ENCODE assay signal across 17 cellular contexts in the genomic region with DNA sequence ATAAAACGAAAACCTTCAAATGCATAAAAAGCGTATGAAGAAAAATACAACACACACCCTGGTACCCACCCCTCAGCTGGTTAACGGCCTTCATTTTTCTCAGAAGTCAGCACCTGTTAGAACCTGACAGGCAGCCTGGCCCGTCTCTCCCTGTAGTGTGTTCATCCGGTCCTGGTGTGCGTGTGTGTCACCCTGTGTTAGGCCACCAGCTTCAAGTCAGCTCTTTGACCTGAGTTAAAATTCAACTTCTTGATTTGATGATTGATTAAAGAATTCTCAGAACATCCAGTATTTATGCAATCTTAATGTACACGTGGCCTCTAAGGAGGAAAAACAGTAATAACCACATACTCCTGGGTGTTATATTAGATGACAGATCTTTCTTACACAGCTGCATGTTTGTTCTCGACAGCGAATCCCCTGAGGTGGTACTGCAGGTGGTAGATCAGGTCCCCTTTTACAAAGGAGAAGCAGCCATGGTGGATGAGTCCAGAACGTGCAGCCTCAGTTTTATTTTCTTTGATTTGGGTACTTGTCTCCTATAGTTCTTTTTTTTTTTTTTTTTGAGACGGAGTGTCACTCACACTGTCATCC. TPM values are rescaled to one million over a fixed set of nuclear protein-coding genes. Genes with fewer than 3 reads are reported as not detected.
DNase-seq lines count a peak whose midpoint lies in the region; ATAC-seq and FAIRE-seq lines count a peak whose summit lies in the region.
"Had no signal": no experiment of that assay in that cellular context is flagged by ENCODE, and none has a peak within 500 bp of the region (broad histone marks: within the 10 kb centered on the region; RNA-seq: fewer than 3 reads in every experiment).

No MANE protein-coding gene starts in this region.

- peak; percentile 68 for FAIRE-seq in GM19239 (lab: Jason Lieb, UNC)

- H3K27ac Mint-ChIP-seq in T-helper 1 cell treated with Interleukin-12 subunit alpha and Interleukin-12 subunit beta and Interleukin-4 antibody, amounts not matched to agents 30 μg/mL and 1 μg/mL, for 36 hours = peak overlapping the region; percentile 83
- H3K27ac Mint-ChIP-seq in naive thymus-derived CD4-positive, alpha-beta T cell = peak overlapping the region in 3 of 9 donors; percentile 16 to 60 (median 33)
- H3K27ac Mint-ChIP-seq: endodermal cell had no signal

- H3K9me3 ChIP-seq in KOPT-K1 (ENCODE audit: insufficient read depth, low read length, poor library complexity, severe bottlenecking) = no peaks in the 10 kb centered on the region
- H3K9me3 ChIP-seq in naive thymus-derived CD4-positive, alpha-beta T cell (ENCODE audit: control insufficient read depth in 2 of 3, low read length in 3 of 3) = no peaks in the 10 kb centered on the region

- H3K4me3 ChIP-seq in naive thymus-derived CD4-positive, alpha-beta T cell (ENCODE audit: low read length) = no peak overlapping the region

- H3K36me3 Mint-ChIP-seq in T-helper 1 cell treated with Interleukin-12 subunit alpha and Interleukin-12 subunit beta and Interleukin-4 antibody, amounts not matched to agents 30 μg/mL and 1 μg/mL, for 36 hours (ENCODE audit: low read depth) = peaks cover 33% of the 10 kb centered on the region
- peaks cover 2 to 31% (median 21%) of the 10 kb centered on the region in 5 donors for H3K36me3 Mint-ChIP-seq in naive thymus-derived CD4-positive, alpha-beta T cell

- POLR2A ChIA-PET in naive thymus-derived CD4-positive, alpha-beta T cell (lab: Charles Lee) = no interaction called here

- H3K4me1 ChIP-seq in naive thymus-derived CD4-positive, alpha-beta T cell (ENCODE audit: control insufficient read depth in 2 of 2, insufficient read depth in 2 of 2, low read length in 2 of 2) = peaks cover 5 to 11% of the 10 kb centered on the region in 2 donors
- H3K4me1 ChIP-seq: foreskin keratinocyte had no signal

- H3K4me3 Mint-ChIP-seq in T-helper 1 cell treated with Interleukin-12 subunit alpha and Interleukin-12 subunit beta and Interleukin-4 antibody, amounts not matched to agents 30 μg/mL and 1 μg/mL, for 36 hours = peak overlapping the region; percentile 33
- peak overlapping the region in 4 of 10 donors; percentile 13 to 54 (median 31) for H3K4me3 Mint-ChIP-seq in naive thymus-derived CD4-positive, alpha-beta T cell
- H3K4me3 Mint-ChIP-seq: brain; CD8-positive, alpha-beta memory T cell; endodermal cell had no signal

- H3K27me3 ChIP-seq in naive thymus-derived CD4-positive, alpha-beta T cell (ENCODE audit: control insufficient read depth in 2 of 2, insufficient read depth in 2 of 2, low read length in 2 of 2) = no peaks in the 10 kb centered on the region
- H3K27me3 ChIP-seq: foreskin keratinocyte had no signal

- CTCF ChIA-PET in naive thymus-derived CD4-positive, alpha-beta T cell (lab: Charles Lee) = no interaction called here

- peaks cover 83% of the 10 kb centered on the region for H3K4me1 Mint-ChIP-seq in T-helper 1 cell treated with Interleukin-12 subunit alpha and Interleukin-12 subunit beta and Interleukin-4 antibody, amounts not matched to agents 30 μg/mL and 1 μg/mL, for 36 hours (ENCODE audit: low read depth)
- peaks cover 29 to 88% (median 50%) of the 10 kb centered on the region in 7 donors for H3K4me1 Mint-ChIP-seq in naive thymus-derived CD4-positive, alpha-beta T cell
- H3K4me1 Mint-ChIP-seq: endodermal cell had no signal

- no peaks in the 10 kb centered on the region for H3K9me3 Mint-ChIP-seq in T-helper 1 cell treated with Interleukin-12 subunit alpha and Interleukin-12 subunit beta and Interleukin-4 antibody, amounts not matched to agents 30 μg/mL and 1 μg/mL, for 36 hours
- H3K9me3 Mint-ChIP-seq in naive thymus-derived CD4-positive, alpha-beta T cell = no peaks in the 10 kb centered on the region
- H3K9me3 Mint-ChIP-seq: brain; CD8-positive, alpha-beta memory T cell; endodermal cell had no signal

- DNase-seq in T-helper 1 cell = no peak
- no peak for DNase-seq in GM19239 (ENCODE audit: insufficient read length, low spot score)
- DNase-seq in naive thymus-derived CD4-positive, alpha-beta T cell = peak in 1 of 9 donors; percentile 16
- no peak for DNase-seq in NCI-H748 (lab: John Stamatoyannopoulos, UW; ENCODE audit: unreplicated experiment)
- DNase-seq in NCI-H69 (lab: John Stamatoyannopoulos, UW) = no peak
- DNase-seq: CD8-positive, alpha-beta memory T cell; endodermal cell; foreskin keratinocyte; mesendoderm; NCI-H1092 treated with DMSO at 0.1 percent for 48 hours; NCI-H345; PC-3; substantia nigra had no signal

- peaks cover 34% of the 10 kb centered on the region for H3K36me3 ChIP-seq in KOPT-K1 (ENCODE audit: insufficient read depth, low read length)
- H3K36me3 ChIP-seq in naive thymus-derived CD4-positive, alpha-beta T cell (ENCODE audit: control insufficient read depth in 2 of 3, insufficient read depth in 3 of 3, low read length in 3 of 3) = peaks cover 0 to 28% (median 5%) of the 10 kb centered on the region in 3 experiments

- no peaks in the 10 kb centered on the region for H3K27me3 Mint-ChIP-seq in T-helper 1 cell treated with Interleukin-12 subunit alpha and Interleukin-12 subunit beta and Interleukin-4 antibody, amounts not matched to agents 30 μg/mL and 1 μg/mL, for 36 hours (ENCODE audit: low read depth)
- no peaks in the 10 kb centered on the region for H3K27me3 Mint-ChIP-seq in naive thymus-derived CD4-positive, alpha-beta T cell
- H3K27me3 Mint-ChIP-seq: brain; CD8-positive, alpha-beta memory T cell had no signal

- peak; percentile 45 for ATAC-seq in naive thymus-derived CD4-positive, alpha-beta T cell
- no peak for ATAC-seq in GM18517 (IDR thresholded peaks at IDR 0.05; ENCODE audit: unreplicated experiment)
- ATAC-seq: foreskin keratinocyte, PC-3 had no signal

- intact Hi-C loops in naive thymus-derived CD4-positive, alpha-beta T cell (cut with micrococcal nuclease) = no loop called here

- H3K27ac ChIP-seq in KOPT-K1 (ENCODE audit: low read depth, low read length, poor library complexity, severe bottlenecking) = peak overlapping the region; percentile 85
- no peak overlapping the region for H3K27ac ChIP-seq in naive thymus-derived CD4-positive, alpha-beta T cell (ENCODE audit: low read depth, low read length)
- H3K27ac ChIP-seq: foreskin keratinocyte had no signal

RNA-seq across cellular contexts. Expression of gene TMEM217, which starts 19.1 kb away (rescaled TPM):
- 1 to 10 TPM in 2 of 5 experiments, under 1 TPM in 1, not detected in 2; 0.78 to 2.8 (median 1.6) TPM for total RNA-seq in naive thymus-derived CD4-positive, alpha-beta T cell
- polyA plus RNA-seq in naive thymus-derived CD4-positive, alpha-beta T cell = under 1 TPM; 0.28 to 0.34 TPM

RNA-seq across cellular contexts. Expression of gene TBC1D22B, which starts 19.4 kb away (rescaled TPM):
- 10 to 100 TPM in 2 of 5 experiments, 1 to 10 TPM in 3; 8.3 to 23.5 (median 9.5) TPM for total RNA-seq in naive thymus-derived CD4-positive, alpha-beta T cell
- polyA plus RNA-seq in naive thymus-derived CD4-positive, alpha-beta T cell = 10 to 100 TPM in 1 of 2 donors, 1 to 10 TPM in 1; 7.7 to 10.7 TPM
